Comparison of ENCODE assay signal across 9 cellular contexts in the genomic region with DNA sequence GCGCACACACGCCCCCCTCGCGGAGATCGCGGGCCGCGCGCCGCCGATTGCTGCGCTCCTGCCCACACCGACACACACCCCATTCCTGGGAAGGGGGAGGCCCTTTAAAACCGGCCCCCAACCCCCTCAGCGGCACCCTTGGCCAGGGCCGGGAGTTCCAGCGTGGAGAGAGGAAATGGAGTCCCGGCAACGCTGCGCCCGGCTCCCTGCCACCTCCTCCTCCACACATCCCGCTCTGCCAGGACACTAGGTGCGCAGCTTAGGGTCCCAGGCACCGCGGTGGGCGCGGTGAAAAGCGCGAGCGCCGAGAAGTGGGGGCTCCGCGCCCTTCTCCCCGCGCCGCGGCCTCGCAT. TPM values are rescaled to one million over a fixed set of nuclear protein-coding genes. Genes with fewer than 3 reads are reported as not detected.
DNase-seq lines count a peak whose midpoint lies in the region; ATAC-seq, FAIRE-seq and TF ChIP-seq lines count a peak whose summit lies in the region.
"Had no signal": no experiment of that assay in that cellular context is flagged by ENCODE, and none has a peak within 500 bp of the region (broad histone marks: within the 10 kb centered on the region; RNA-seq: fewer than 3 reads in every experiment).

No MANE protein-coding gene starts in this region.

- no peak for TF ChIP-seq POLR2A in H1 (IDR thresholded peaks at IDR 0.05; ENCODE audit: control extremely low read depth in 1 of 2, low read depth in 2 of 2, low read length in 2 of 2)

- H3K36me3 ChIP-seq in H1 (ENCODE audit: control insufficient read depth in 2 of 4, insufficient read depth in 4 of 4, low read length in 3 of 4), result no peaks in the 10 kb centered on the region

- H3K18ac ChIP-seq in H1 (ENCODE audit: extremely low read depth, low read length), result no peak overlapping the region; the same call in none of the 2 replicates

- no peaks in the 10 kb centered on the region for H3K36me3 Mint-ChIP-seq in natural killer cell treated with Interleukin-12 subunit alpha and Interleukin-12 subunit beta and Interleukin-15 and Interleukin-18, amount 100 ng/mL, for 72 hours

- H2BK5ac ChIP-seq in H1 (ENCODE audit: low read depth, low read length), result no peak overlapping the region

- peak overlapping the region; percentile 36 for H4K91ac ChIP-seq in H1 (replicated peaks; ENCODE audit: insufficient read length, low read length)

- WGBS in H1 (ENCODE audit: extremely low coverage in 1 of 2, insufficient coverage in 1 of 2, insufficient read length in 1 of 2, insufficient replicate concordance in 2 of 2, low coverage in 1 of 2, low lambda C conversion rate in 2 of 2, missing lambda C conversion rate in 1 of 2), 2 experiments, result 1% methylated on average over 16 of the region's 38 CpGs; no CpG with 5 or more reads in 1 of the 2 experiments

- peaks cover 0 to 10% (median 5%) of the 10 kb centered on the region in 4 experiments; a peak in 3 of 7 replicates for H3K27me3 ChIP-seq in H1 (replicated peaks in 1 of 4; ENCODE audit: control insufficient read depth in 3 of 4, extremely low read depth in 1 of 4, insufficient read depth in 3 of 4, low read length in 3 of 4)

- peaks cover 10 to 13% of the 10 kb centered on the region in 2 donors for H3K4me1 Mint-ChIP-seq in natural killer cell treated with Interleukin-12 subunit alpha and Interleukin-12 subunit beta and Interleukin-15 and Interleukin-18, amount 100 ng/mL, for 72 hours (ENCODE audit: low read depth in 2 of 2)

- no peak overlapping the region for H3K23ac ChIP-seq in H1 (ENCODE audit: insufficient read length)

- no peak for FAIRE-seq in H1 (lab: Jason Lieb, UNC)

- H2AK5ac ChIP-seq in H1 (ENCODE audit: low read depth, low read length), result no peak overlapping the region

- H2AFZ ChIP-seq in H1 (ENCODE audit: low read length), result 0 out of 2 replicates have a peak overlapping the region, but pooled peaks have one; percentile 42

- H4K8ac ChIP-seq in H1 (ENCODE audit: extremely low read depth, insufficient read depth, low read length), result peak overlapping the region; percentile 54

- no peak overlapping the region for H3K14ac ChIP-seq in H1 (ENCODE audit: insufficient read length)

- no peaks in the 10 kb centered on the region for H3K9me3 ChIP-seq in H1 (ENCODE audit: insufficient read depth in 2 of 2, low read depth in 1 of 2, low read length in 1 of 2)

- H3K23me2 ChIP-seq in H1 (ENCODE audit: low read depth, low read length), result peaks cover 16% of the 10 kb centered on the region; the same call in 1 of the 2 replicates

- H3K79me1 ChIP-seq in H1 (ENCODE audit: low read depth, low read length), result no peaks in the 10 kb centered on the region; the same call in none of the 2 replicates

- H3K27me3 Mint-ChIP-seq in natural killer cell treated with Interleukin-12 subunit alpha and Interleukin-12 subunit beta and Interleukin-15 and Interleukin-18, amount 100 ng/mL, for 72 hours, result peaks cover 0 to 3% of the 10 kb centered on the region in 2 donors

- no peak for TF ChIP-seq CTCF in H1 (IDR thresholded peaks at IDR 0.05; ENCODE audit: control extremely low read depth in 1 of 3, insufficient read depth in 1 of 3, low read depth in 1 of 3, low read length in 3 of 3)

- DNase-seq in NCI-H226 (peak; percentile 49), H1 (ENCODE audit: low read depth in 1 of 2, low spot score in 2 of 2) (peak in 1 of 2 experiments; percentile 71), NCI-H1436 treated with DMSO at 0.1 percent for 48 hours (lab: John Stamatoyannopoulos, UW) (no peak), ACHN (no peak)
- DNase-seq in natural killer cell treated with Interleukin-12 subunit alpha and Interleukin-12 subunit beta and Interleukin-15 and Interleukin-18, amount 100 ng/mL, for 72 hours (ENCODE audit: low spot score), result no peak
- no peak for DNase-seq in effector CD4-positive, alpha-beta T cell

- H3K27ac Mint-ChIP-seq in natural killer cell treated with Interleukin-12 subunit alpha and Interleukin-12 subunit beta and Interleukin-15 and Interleukin-18, amount 100 ng/mL, for 72 hours, result no peak overlapping the region

- ATAC-seq in GM18498 (IDR thresholded peaks at IDR 0.05; ENCODE audit: unreplicated experiment) (peak; percentile 17), GM21723 (IDR thresholded peaks at IDR 0.05; ENCODE audit: unreplicated experiment) (peak; percentile 25)
- ATAC-seq in natural killer cell treated with Interleukin-12 subunit alpha and Interleukin-12 subunit beta and Interleukin-15 and Interleukin-18, amount 100 ng/mL, for 72 hours, result peak in 1 of 2 donors; percentile 8

- TF ChIP-seq RAD21 in H1 (IDR thresholded peaks at IDR 0.05 in 1 of 2, conservative IDR thresholded peaks at IDR 0.05 in 1 of 2; ENCODE audit: low read depth in 2 of 2, low read length in 2 of 2), result no peak

- in situ Hi-C loops in ACHN (cut with HindIII; ENCODE audit: low pct_ligation_motif_present, low pct_unique_long_range_greater_than_20kb, low sequenced_read_pairs), result no loop called here

- POLR2A ChIA-PET in H1 (lab: Charles Lee; ENCODE audit: partially characterized antibody), result interaction anchor here (0.6 to 6.6 kb wide), 9 partner anchors 9 to 91 kb away, joined by 3 to 49 read pairs (median 5); no protein-coding TSS in a partner anchor

- peak overlapping the region; percentile 34 to 73 (median 42); a peak in 3 of 7 replicates for H3K9ac ChIP-seq in H1 (replicated peaks in 1 of 4; ENCODE audit: extremely low read depth in 1 of 4, low read depth in 3 of 4, low read length in 3 of 4)

- H3K79me2 ChIP-seq in H1 (ENCODE audit: control insufficient read depth in 1 of 2, insufficient read depth in 2 of 2, low read length in 2 of 2), result peaks cover 0 to 19% of the 10 kb centered on the region in 2 experiments; a peak in 1 of 4 replicates

- H3K9me3 Mint-ChIP-seq in natural killer cell treated with Interleukin-12 subunit alpha and Interleukin-12 subunit beta and Interleukin-15 and Interleukin-18, amount 100 ng/mL, for 72 hours, result no peaks in the 10 kb centered on the region

- H3K4me1 ChIP-seq in H1 (replicated peaks in 1 of 4; ENCODE audit: control insufficient read depth in 3 of 4, insufficient read depth in 4 of 4, low read length in 3 of 4), result peaks cover 2 to 21% (median 17%) of the 10 kb centered on the region in 4 experiments

- H3K4me3 Mint-ChIP-seq in natural killer cell treated with Interleukin-12 subunit alpha and Interleukin-12 subunit beta and Interleukin-15 and Interleukin-18, amount 100 ng/mL, for 72 hours, result peak overlapping the region; percentile 82

- H3K56ac ChIP-seq in H1 (replicated peaks; ENCODE audit: insufficient read length, low read depth, low read length), result peak overlapping the region; percentile 12

- no peak overlapping the region for H4K5ac ChIP-seq in H1 (ENCODE audit: insufficient read length, low read depth, low read length)

- H2BK12ac ChIP-seq in H1 (ENCODE audit: low read depth, low read length), result no peak overlapping the region

- H3K4ac ChIP-seq in H1 (replicated peaks; ENCODE audit: insufficient read length, low read depth, low read length), result no peak overlapping the region

- H2BK120ac ChIP-seq in H1 (replicated peaks; ENCODE audit: low read depth, low read length), result no peak overlapping the region

- peaks cover 0 to 2% of the 10 kb centered on the region in 2 experiments for H4K20me1 ChIP-seq in H1 (replicated peaks in 1 of 2; ENCODE audit: control insufficient read depth in 1 of 2, insufficient read depth in 2 of 2, low read length in 2 of 2)

- CTCF ChIA-PET in H1 (lab: Charles Lee; ENCODE audit: partially characterized antibody), result interaction anchor here (0.8 to 8.5 kb wide), 18 partner anchors 10 to 80 kb away, joined by 3 to 53 read pairs (median 8); a partner anchor contains a TSS

- peak overlapping the region; percentile 93 for H3K4me2 ChIP-seq in H1 (ENCODE audit: insufficient read depth in 1 of 2, low read depth in 2 of 2, low read length in 2 of 2)

- H2BK15ac ChIP-seq in H1 (ENCODE audit: low read length), result peak overlapping the region; percentile 61; the same call in 1 of the 2 replicates

- peak overlapping the region; percentile 78 to 92 (median 82) for H3K4me3 ChIP-seq in H1 (ENCODE audit: extremely low read depth in 1 of 4, insufficient read depth in 2 of 4, low read depth in 3 of 4, low read length in 4 of 4)

- H2BK20ac ChIP-seq in H1 (ENCODE audit: low read length), result no peak overlapping the region

- no peak overlapping the region for H3K27ac ChIP-seq in H1 (ENCODE audit: low read depth, low read length)

- no peak for TF ChIP-seq EP300 in H1 (IDR thresholded peaks at IDR 0.05; ENCODE audit: borderline replicate concordance in 1 of 2, low read depth in 2 of 2, low read length in 2 of 2)

TF ChIP-seq in H1, 55 proteins besides CTCF, POLR2A, EP300 and RAD21 (continues in another document):
- TF ChIP-seq BACH1 (IDR thresholded peaks at IDR 0.05; ENCODE audit: low read length), result no peak
- TF ChIP-seq SIN3A (conservative IDR thresholded peaks at IDR 0.05 in 1 of 2, IDR thresholded peaks at IDR 0.05 in 1 of 2; ENCODE audit: low read depth in 1 of 2, low read length in 2 of 2), result 0 out of 4 replicates have a peak, but pooled peaks of 1 of the 2 experiments have one; percentile 2
- no peak for TF ChIP-seq SIRT6 (IDR thresholded peaks at IDR 0.05; ENCODE audit: low read length)
- peak; percentile 16 for TF ChIP-seq SAP30 (IDR thresholded peaks at IDR 0.05; ENCODE audit: insufficient read depth, insufficient replicate concordance, low read length)
- no peak for TF ChIP-seq SP4 (IDR thresholded peaks at IDR 0.05; ENCODE audit: low read length)

RNA-seq across cellular contexts. Expression of a gene that starts 0.4 kb away (rescaled TPM):
- total RNA-seq in H1 (2021; fragmentation: NEBNext Ultra II Directional; extraction: Animal tissue kit (Norgen Biotek cat#: 25700)), result 12.6 and 13.1 TPM in 2 replicates
- 8.8 and 13.9 TPM in 2 replicates for polyA plus RNA-seq in H1 (2011; rRNA removed)
- polyA plus RNA-seq in H1 (2011; cell fraction: cytosol; rRNA removed), result 10.7 TPM
- 12.2 TPM for polyA plus RNA-seq in H1 (2011; cell fraction: nucleus; rRNA removed)
- 8.2 to 11.6 TPM (median 10.3 TPM) in 4 replicates for polyA plus RNA-seq in H1 (2012, experiment 1 of 2)
- polyA plus RNA-seq in H1 (2012, experiment 2 of 2), result 11.4 TPM
- 6.2 TPM for polyA plus RNA-seq in H1 (2013, experiment 1 of 2)
- 6.5 TPM for polyA plus RNA-seq in H1 (2013, experiment 2 of 2)
- polyA minus RNA-seq in H1 (2011; rRNA and poly(A)+ RNA removed), result 10.9 and 12.7 TPM in 2 replicates
- 13.9 TPM for polyA minus RNA-seq in H1 (2011; cell fraction: cytosol; rRNA and poly(A)+ RNA removed)
- polyA minus RNA-seq in H1 (2011; cell fraction: nucleus; rRNA and poly(A)+ RNA removed), result 19.5 TPM
- total RNA-seq in natural killer cell treated with Interleukin-12 subunit alpha and Interleukin-12 subunit beta and Interleukin-15 and Interleukin-18, amount 100 ng/mL, for 72 hours, result 1 to 10 TPM; 1.1 to 1.7 TPM

RNA-seq across cellular contexts. Expression of a gene that starts 49.7 kb away (rescaled TPM):
- not detected in 2 replicates for total RNA-seq in H1 (2021; fragmentation: NEBNext Ultra II Directional; extraction: Animal tissue kit (Norgen Biotek cat#: 25700))
- 0.28 TPM in 1 of 2 replicates, not detected in the other for polyA plus RNA-seq in H1 (2011; rRNA removed)
- not detected for polyA plus RNA-seq in H1 (2011; cell fraction: cytosol; rRNA removed)
- not detected for polyA plus RNA-seq in H1 (2011; cell fraction: nucleus; rRNA removed)
- polyA plus RNA-seq in H1 (2012, experiment 1 of 2), result not detected in 4 replicates
- polyA plus RNA-seq in H1 (2012, experiment 2 of 2), result not detected
- polyA plus RNA-seq in H1 (2013, experiment 1 of 2), result not detected
- polyA plus RNA-seq in H1 (2013, experiment 2 of 2), result not detected
- not detected in 2 replicates for polyA minus RNA-seq in H1 (2011; rRNA and poly(A)+ RNA removed)
- polyA minus RNA-seq in H1 (2011; cell fraction: cytosol; rRNA and poly(A)+ RNA removed), result not detected
- not detected for polyA minus RNA-seq in H1 (2011; cell fraction: nucleus; rRNA and poly(A)+ RNA removed)
- not detected for total RNA-seq in natural killer cell treated with Interleukin-12 subunit alpha and Interleukin-12 subunit beta and Interleukin-15 and Interleukin-18, amount 100 ng/mL, for 72 hours
- total RNA-seq: subcutaneous adipose tissue had no signal
